Comparison of ENCODE assay signal across 31 cellular contexts in genomic region chr3:32859604-32860237, GRCh38. TPM values are rescaled to one million over a fixed set of nuclear protein-coding genes. Genes with fewer than 3 reads are reported as not detected.
"Had no signal": no experiment of that assay in that cellular context is flagged by ENCODE, and none has a peak within 500 bp of the region (broad histone marks: within the 10 kb centered on the region; RNA-seq: fewer than 3 reads in every experiment).

No MANE protein-coding gene starts in this region.

- H3K27me3 Mint-ChIP-seq: activated naive CD8-positive, alpha-beta T cell; brain had no signal

- H3K4me1 ChIP-seq: SJCRH30 had no signal

- H3K27me3 ChIP-seq: SJCRH30 had no signal

- H3K9me3 Mint-ChIP-seq: activated CD4-positive, alpha-beta T cell treated with anti-CD3 and anti-CD28 coated beads, Interleukin-2, amount 10 ng/mL, durations not matched to agents 7 days and 5 days; activated naive CD4-positive, alpha-beta T cell treated with anti-CD3 and anti-CD28 coated beads, Interleukin-2, amount 10 ng/mL, durations not matched to agents 7 days and 5 days; activated naive CD8-positive, alpha-beta T cell treated with anti-CD3 and anti-CD28 coated beads, Interleukin-2, amount 50 U/mL, for 24 hours had no signal

- H3K4me3 Mint-ChIP-seq: activated CD4-positive, alpha-beta T cell treated with anti-CD3 and anti-CD28 coated beads, Interleukin-2, amount 10 ng/mL, durations not matched to agents 7 days and 5 days; activated naive CD4-positive, alpha-beta T cell treated with anti-CD3 and anti-CD28 coated beads, Interleukin-2, amount 10 ng/mL, durations not matched to agents 7 days and 5 days; activated naive CD8-positive, alpha-beta T cell; activated naive CD8-positive, alpha-beta T cell treated with anti-CD3 and anti-CD28 coated beads, Interleukin-2, amount 50 U/mL, for 24 hours; brain had no signal

- H3K27ac ChIP-seq: SJCRH30, SK-N-MC, WERI-Rb-1 had no signal

- H3K9me3 ChIP-seq: SJCRH30 had no signal

- H3K36me3 Mint-ChIP-seq: activated naive CD4-positive, alpha-beta T cell treated with anti-CD3 and anti-CD28 coated beads, Interleukin-2, amount 10 ng/mL, durations not matched to agents 7 days and 5 days; activated naive CD8-positive, alpha-beta T cell; brain had no signal

- H3K27ac Mint-ChIP-seq: activated CD4-positive, alpha-beta T cell treated with anti-CD3 and anti-CD28 coated beads, Interleukin-2, amount 10 ng/mL, durations not matched to agents 7 days and 5 days; activated naive CD4-positive, alpha-beta T cell treated with anti-CD3 and anti-CD28 coated beads, Interleukin-2, amount 10 ng/mL, durations not matched to agents 7 days and 5 days; activated naive CD8-positive, alpha-beta T cell; activated naive CD8-positive, alpha-beta T cell treated with anti-CD3 and anti-CD28 coated beads, Interleukin-2, amount 50 U/mL, for 24 hours; brain had no signal

- DNase-seq: activated CD4-positive, alpha-beta T cell treated with anti-CD3 and anti-CD28 coated beads, Interleukin-2, amount 10 ng/mL, durations not matched to agents 7 days and 5 days; activated CD4-positive, alpha-beta T cell treated with anti-CD3 and anti-CD28 coated beads, Interleukin-2, amount 50 U/mL, for 48 hours; activated CD8-positive, alpha-beta memory T cell treated with anti-CD3 and anti-CD28 coated beads, Interleukin-2, amount 50 U/mL, for 4 hours; activated effector memory CD4-positive, alpha-beta T cell treated with Interleukin-2 at 50 U/mL for 16 hours; activated naive CD4-positive, alpha-beta T cell treated with anti-CD3 and anti-CD28 coated beads, Interleukin-2, amount 10 ng/mL, durations not matched to agents 7 days and 5 days; activated naive CD8-positive, alpha-beta T cell treated with anti-CD3 and anti-CD28 coated beads, Interleukin-2, amount 50 U/mL, for 24 hours; activated T-cell treated with anti-CD3 and anti-CD28 coated beads for 4 hours; activated T-cell treated with anti-CD3 and anti-CD28 coated beads, Interleukin-2, amount 50 U/mL, for 48 hours; anterior cingulate cortex; caudate nucleus; NCI-H1092 treated with DMSO at 0.1 percent for 48 hours; NCI-H1417; NCI-H146; NCI-H187; NCI-H2029 treated with DMSO at 0.1 percent for 48 hours; NCI-H2107; NCI-H2171 treated with DMSO at 0.1 percent for 48 hours; NCI-H2227 treated with DMSO at 0.1 percent for 48 hours; NCI-H446; NCI-H524; SHP77; SJCRH30; T1000; WERI-Rb-1 had no signal

- H3K36me3 ChIP-seq: SJCRH30, WERI-Rb-1 had no signal

- H3K4me3 ChIP-seq: SJCRH30, SK-N-MC had no signal

- H3K4me1 Mint-ChIP-seq: activated CD4-positive, alpha-beta T cell treated with anti-CD3 and anti-CD28 coated beads, Interleukin-2, amount 10 ng/mL, durations not matched to agents 7 days and 5 days; activated naive CD4-positive, alpha-beta T cell treated with anti-CD3 and anti-CD28 coated beads, Interleukin-2, amount 10 ng/mL, durations not matched to agents 7 days and 5 days; activated naive CD8-positive, alpha-beta T cell treated with anti-CD3 and anti-CD28 coated beads, Interleukin-2, amount 50 U/mL, for 24 hours had no signal

RNA-seq across cellular contexts. Expression of gene TRIM71, which starts 41.9 kb away (rescaled TPM):
- total RNA-seq: activated CD4-positive, alpha-beta T cell treated with anti-CD3 and anti-CD28 coated beads, Interleukin-2, amount 10 ng/mL, durations not matched to agents 7 days and 5 days; bronchial epithelial cell; M059J; RPMI7951; SJCRH30; T-helper 2 cell treated with Interferon-gamma antibody and Interleukin-4, amounts not matched to agents 100 ng/mL and 5 ng/mL, for 36 hours had no signal
